ENCODE assay signal across 18 cellular contexts in the genomic region with DNA sequence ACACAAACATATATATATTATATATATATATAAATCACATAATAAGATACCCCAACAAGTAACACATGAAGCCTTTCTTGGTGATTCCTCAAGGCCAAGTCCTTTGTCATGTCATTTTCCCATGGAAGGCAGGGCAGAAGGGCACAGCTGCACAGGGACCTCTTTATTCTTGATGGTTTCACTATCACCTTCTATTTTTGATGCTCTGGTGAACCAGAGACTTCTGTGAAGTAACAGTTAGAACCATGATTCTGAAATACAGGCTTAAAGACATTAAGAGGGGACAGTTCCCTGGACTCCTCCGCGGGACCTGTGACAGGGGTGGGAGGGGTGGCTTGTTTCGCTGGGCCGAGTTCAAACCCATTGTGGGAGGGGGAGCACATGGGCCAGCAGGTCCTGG.
"Had no signal": no experiment of that assay in that cellular context is flagged by ENCODE, and none has a peak within 500 bp of the region (broad histone marks: within the 10 kb centered on the region; RNA-seq: fewer than 3 reads in every experiment).

No MANE protein-coding gene starts in this region.

- ATAC-seq: left cardiac atrium; lower lobe of right lung; pancreas; right cardiac atrium; stimulated activated naive CD8-positive, alpha-beta T cell treated with anti-CD3 and anti-CD28 coated beads, Interleukin-15, Interleukin-2, amounts not matched to agents 100 U/mL and 50 U/mL, for 24 hours had no signal

- DNase-seq: dorsolateral prefrontal cortex; effector CD8-positive, alpha-beta T cell; foreskin melanocyte; head of caudate nucleus; kidney; left cardiac atrium; left ventricle myocardium inferior; lower lobe of right lung; occipital lobe; pancreas; small intestine; stimulated activated CD4-positive, alpha-beta T cell treated with anti-CD3 and anti-CD28 coated beads, Interleukin-2, amount 100 ng/mL, for 48 hours; stimulated activated naive CD8-positive, alpha-beta T cell treated with anti-CD3 and anti-CD28 coated beads, Interleukin-15, Interleukin-2, amounts not matched to agents 100 U/mL and 50 U/mL, for 24 hours; tibial artery; upper lobe of left lung; uterus had no signal

- H3K27ac ChIP-seq: dorsolateral prefrontal cortex, hepatocyte, left ventricle myocardium inferior, lower lobe of right lung, pancreas, tibial artery, upper lobe of left lung, uterus had no signal
